Comparison of ENCODE assay signal across 22 cellular contexts in the genomic region with DNA sequence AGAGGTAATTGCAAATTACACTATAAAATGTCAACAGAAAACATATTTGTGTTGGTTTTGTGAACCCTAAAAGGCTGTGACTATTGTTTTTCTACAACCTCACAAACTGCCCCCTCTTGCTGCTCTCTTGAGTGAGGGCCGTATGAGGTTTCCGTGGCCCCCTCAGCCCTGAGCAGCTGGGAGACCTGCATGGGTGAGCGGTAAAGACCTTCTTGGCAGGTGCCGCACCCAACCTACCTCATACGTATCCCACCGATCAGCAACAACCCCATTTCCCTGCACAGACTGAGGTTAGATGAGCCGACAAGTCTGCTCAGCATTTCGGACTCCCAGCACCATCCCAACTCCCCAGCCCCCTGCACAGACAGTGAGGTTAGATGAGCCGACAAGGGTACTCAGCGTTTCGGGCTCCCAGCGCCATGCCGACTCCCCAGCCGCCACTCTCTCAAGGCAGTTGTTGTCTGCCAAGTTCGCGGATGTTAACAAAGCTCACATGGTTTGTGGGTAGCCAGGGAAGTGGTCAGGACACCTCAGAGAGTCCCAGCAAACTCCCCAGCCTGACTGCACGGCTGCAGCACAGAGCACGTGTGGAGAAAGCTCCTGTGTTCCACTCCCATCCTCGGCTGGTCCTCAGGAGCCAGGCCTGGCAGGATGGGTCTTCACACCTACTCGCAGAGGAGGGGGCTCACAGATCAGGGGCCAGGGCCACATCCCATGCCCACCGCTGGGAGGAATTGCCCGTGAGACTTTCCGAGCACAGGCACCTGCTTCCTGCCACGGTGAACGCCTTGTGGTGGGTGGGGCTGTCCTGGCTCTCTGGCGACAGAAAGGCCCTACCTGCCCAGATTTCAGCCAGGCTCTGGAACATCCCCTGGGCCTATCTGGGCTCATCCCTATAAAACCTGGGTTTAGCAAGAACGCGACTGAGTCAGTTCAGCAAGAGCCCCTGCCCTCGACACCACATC.
A peak's percentile ranks its signal among the peaks of the same experiment; 100 is the strongest.
DNase-seq lines count a peak whose midpoint lies in the region; ATAC-seq and TF ChIP-seq lines count a peak whose summit lies in the region.
"Had no signal": no experiment of that assay in that cellular context is flagged by ENCODE, and none has a peak within 500 bp of the region (broad histone marks: within the 10 kb centered on the region; RNA-seq: fewer than 3 reads in every experiment).

No MANE protein-coding gene starts in this region.

- H3K36me3 ChIP-seq in Peyer's patch: no peaks in the 10 kb centered on the region
- H3K36me3 ChIP-seq in stomach: no peaks in the 10 kb centered on the region
- H3K36me3 ChIP-seq: SJSA1 had no signal

- TF ChIP-seq CTCF in activated CD8-positive, alpha-beta T cell treated with anti-CD3 and anti-CD28 coated beads for 36 hours (IDR thresholded peaks at IDR 0.05): no peak
- TF ChIP-seq CTCF in Peyer's patch (IDR thresholded peaks at IDR 0.05) (no peak), stomach (IDR thresholded peaks at IDR 0.05) (no peak)

- H3K4me3 Mint-ChIP-seq in activated CD8-positive, alpha-beta T cell treated with anti-CD3 and anti-CD28 coated beads, Interleukin-2, amount 10 ng/mL, durations not matched to agents 7 days and 5 days: no peak overlapping the region
- H3K4me3 Mint-ChIP-seq in activated CD8-positive, alpha-beta T cell treated with anti-CD3 and anti-CD28 coated beads for 36 hours: no peak overlapping the region
- H3K4me3 Mint-ChIP-seq: activated naive CD8-positive, alpha-beta T cell treated with anti-CD3 and anti-CD28 coated beads, Interleukin-2, amount 50 U/mL, for 24 hours; activated T-cell treated with anti-CD3 and anti-CD28 coated beads, Interleukin-2, amount 50 U/mL, for 24 hours had no signal

- TF ChIP-seq EP300 in stomach (IDR thresholded peaks at IDR 0.05): no peak

- no peaks in the 10 kb centered on the region for H3K4me1 Mint-ChIP-seq in activated CD8-positive, alpha-beta T cell treated with anti-CD3 and anti-CD28 coated beads, Interleukin-2, amount 10 ng/mL, durations not matched to agents 7 days and 5 days (ENCODE audit: low read depth)
- no peaks in the 10 kb centered on the region for H3K4me1 Mint-ChIP-seq in activated CD8-positive, alpha-beta T cell treated with anti-CD3 and anti-CD28 coated beads for 36 hours (ENCODE audit: low read depth)
- H3K4me1 Mint-ChIP-seq: activated naive CD8-positive, alpha-beta T cell treated with anti-CD3 and anti-CD28 coated beads, Interleukin-2, amount 50 U/mL, for 24 hours had no signal

- H3K4me3 ChIP-seq in Peyer's patch (no peak overlapping the region), stomach (no peak overlapping the region)
- H3K4me3 ChIP-seq: lung, SJSA1, skin epidermis had no signal

- H3K4me1 ChIP-seq in Peyer's patch (no peaks in the 10 kb centered on the region), stomach (no peaks in the 10 kb centered on the region)
- H3K4me1 ChIP-seq: parathyroid adenoma, SJSA1 had no signal

- POLR2A ChIA-PET in activated CD8-positive, alpha-beta T cell treated with anti-CD3 and anti-CD28 coated beads, Interleukin-2, amount 10 ng/mL, durations not matched to agents 7 days and 5 days (lab: Charles Lee): no interaction called here
- POLR2A ChIA-PET in activated CD8-positive, alpha-beta T cell treated with anti-CD3 and anti-CD28 coated beads for 36 hours (lab: Charles Lee): no interaction called here

- DNase-seq in activated CD8-positive, alpha-beta T cell treated with anti-CD3 and anti-CD28 coated beads, Interleukin-2, amount 10 ng/mL, durations not matched to agents 7 days and 5 days: peak; percentile 26
- DNase-seq in activated CD8-positive, alpha-beta T cell treated with anti-CD3 and anti-CD28 coated beads for 36 hours: no peak
- DNase-seq in Peyer's patch (peak in 2 of 3 donors; percentile 39 to 47), islet precursor cell (peak; percentile 44), stomach (peak; percentile 22), NCI-H1105 treated with DMSO at 0.1 percent for 48 hours (lab: John Stamatoyannopoulos, UW) (no peak), superior temporal gyrus (ENCODE audit: extremely low spot score) (no peak), globus pallidus (ENCODE audit: low spot score) (no peak)
- DNase-seq: activated CD4-positive, alpha-beta T cell treated with anti-CD3 and anti-CD28 coated beads for 4 hours; activated naive CD8-positive, alpha-beta T cell treated with anti-CD3 and anti-CD28 coated beads, Interleukin-2, amount 50 U/mL, for 24 hours; activated T-cell treated with anti-CD3 and anti-CD28 coated beads, Interleukin-2, amount 50 U/mL, for 24 hours; DMS153; Kasumi-1; NCI-H1417; NCI-H526 treated with DMSO at 0.1 percent for 48 hours; stimulated activated CD4-positive, alpha-beta T cell treated with anti-CD3 and anti-CD28 coated beads, Interleukin-4, amount 100 ng/mL, for 24 hours; T-helper 9 cell had no signal

- no peaks in the 10 kb centered on the region for H3K27me3 ChIP-seq in Peyer's patch
- peaks cover 0 to 70% (median 9%) of the 10 kb centered on the region in 3 donors for H3K27me3 ChIP-seq in stomach
- H3K27me3 ChIP-seq: SJSA1 had no signal

- no peaks in the 10 kb centered on the region for H3K9me3 ChIP-seq in Peyer's patch
- peaks cover 0 to 30% (median 26%) of the 10 kb centered on the region in 4 donors for H3K9me3 ChIP-seq in stomach

- 82 to 90% (median 85%) methylated on average over 14 to 29 of the region's 29 CpGs for WGBS in stomach, 5 donors

- H3K27ac ChIP-seq in Peyer's patch (no peak overlapping the region), stomach (no peak overlapping the region)
- H3K27ac ChIP-seq: C4-2B, parathyroid adenoma, SJSA1, skin epidermis had no signal

- no peaks in the 10 kb centered on the region for H3K9me3 Mint-ChIP-seq in activated CD8-positive, alpha-beta T cell treated with anti-CD3 and anti-CD28 coated beads, Interleukin-2, amount 10 ng/mL, durations not matched to agents 7 days and 5 days (ENCODE audit: insufficient read depth)
- peaks cover 3% of the 10 kb centered on the region for H3K9me3 Mint-ChIP-seq in activated CD8-positive, alpha-beta T cell treated with anti-CD3 and anti-CD28 coated beads for 36 hours

- TF ChIP-seq POLR2A in Peyer's patch (IDR thresholded peaks at IDR 0.05) (no peak), stomach (IDR thresholded peaks at IDR 0.05) (no peak)

- CTCF ChIA-PET in activated CD8-positive, alpha-beta T cell treated with anti-CD3 and anti-CD28 coated beads, Interleukin-2, amount 10 ng/mL, durations not matched to agents 7 days and 5 days (lab: Charles Lee): no interaction called here
- CTCF ChIA-PET in activated CD8-positive, alpha-beta T cell treated with anti-CD3 and anti-CD28 coated beads for 36 hours (lab: Charles Lee): interaction anchor here (1.1 kb wide), 1 partner anchor 20 kb away, joined by 5 read pairs; no protein-coding TSS in a partner anchor

- H3K27ac Mint-ChIP-seq in activated CD8-positive, alpha-beta T cell treated with anti-CD3 and anti-CD28 coated beads, Interleukin-2, amount 10 ng/mL, durations not matched to agents 7 days and 5 days: no peak overlapping the region
- no peak overlapping the region for H3K27ac Mint-ChIP-seq in activated CD8-positive, alpha-beta T cell treated with anti-CD3 and anti-CD28 coated beads for 36 hours
- H3K27ac Mint-ChIP-seq: activated naive CD8-positive, alpha-beta T cell treated with anti-CD3 and anti-CD28 coated beads, Interleukin-2, amount 50 U/mL, for 24 hours; activated T-cell treated with anti-CD3 and anti-CD28 coated beads, Interleukin-2, amount 50 U/mL, for 24 hours had no signal

- peaks cover 2% of the 10 kb centered on the region for H3K27me3 Mint-ChIP-seq in activated CD8-positive, alpha-beta T cell treated with anti-CD3 and anti-CD28 coated beads, Interleukin-2, amount 10 ng/mL, durations not matched to agents 7 days and 5 days (ENCODE audit: low read depth)
- peaks cover 16% of the 10 kb centered on the region for H3K27me3 Mint-ChIP-seq in activated CD8-positive, alpha-beta T cell treated with anti-CD3 and anti-CD28 coated beads for 36 hours

- H3K36me3 Mint-ChIP-seq in activated CD8-positive, alpha-beta T cell treated with anti-CD3 and anti-CD28 coated beads, Interleukin-2, amount 10 ng/mL, durations not matched to agents 7 days and 5 days (ENCODE audit: low read depth): no peaks in the 10 kb centered on the region
- no peaks in the 10 kb centered on the region for H3K36me3 Mint-ChIP-seq in activated CD8-positive, alpha-beta T cell treated with anti-CD3 and anti-CD28 coated beads for 36 hours (ENCODE audit: low read depth)

- intact Hi-C loops in activated CD8-positive, alpha-beta T cell treated with anti-CD3 and anti-CD28 coated beads for 36 hours (cut with micrococcal nuclease): no loop called here
- intact Hi-C loops in stomach (cut with DNase I; ENCODE audit: low total_unique reads): no loop called here

- no peak for ATAC-seq in activated CD8-positive, alpha-beta T cell treated with anti-CD3 and anti-CD28 coated beads, Interleukin-2, amount 10 ng/mL, durations not matched to agents 7 days and 5 days
- no peak for ATAC-seq in activated CD8-positive, alpha-beta T cell treated with anti-CD3 and anti-CD28 coated beads for 36 hours
- ATAC-seq: activated naive CD8-positive, alpha-beta T cell treated with anti-CD3 and anti-CD28 coated beads, Interleukin-2, amount 50 U/mL, for 24 hours had no signal

Comparison
In these comparisons a context has a peak if more than half of its experiments do, and no peak if none do; other contexts are left out.
1. DNase-seq: peak in activated CD8-positive, alpha-beta T cell treated with anti-CD3 and anti-CD28 coated beads, Interleukin-2, amount 10 ng/mL, durations not matched to agents 7 days and 5 days (single experiment), Peyer's patch (2 of 3), islet precursor cell (single experiment) and stomach (single experiment); none in activated CD8-positive, alpha-beta T cell treated with anti-CD3 and anti-CD28 coated beads for 36 hours (single experiment), NCI-H1105 treated with DMSO at 0.1 percent for 48 hours (single experiment), superior temporal gyrus (single experiment) and globus pallidus (single experiment).